In the genomic region with DNA sequence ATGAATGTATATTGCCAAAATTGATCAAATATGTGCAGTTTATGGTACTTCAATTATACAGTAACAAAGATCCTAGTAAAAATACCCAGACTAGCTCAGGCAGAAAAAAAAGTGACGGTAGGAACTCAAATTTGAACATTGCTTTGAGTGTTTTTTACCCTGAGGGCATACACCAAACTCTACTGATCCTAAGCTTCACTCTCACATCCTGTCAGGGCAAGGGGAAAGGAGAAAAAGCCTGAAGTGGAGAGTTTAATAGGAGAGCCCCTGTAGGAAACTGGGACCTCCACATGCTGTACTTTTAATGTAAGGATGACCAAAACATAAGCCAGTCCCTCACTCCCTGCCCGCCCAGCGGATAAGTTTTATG, we compare ENCODE assay signal across 19 cellular contexts.
"Had no signal": no experiment of that assay in that cellular context is flagged by ENCODE, and none has a peak within 500 bp of the region (broad histone marks: within the 10 kb centered on the region; RNA-seq: fewer than 3 reads in every experiment).

No MANE protein-coding gene starts in this region.

- H3K9me3 ChIP-seq: lower lobe of right lung, pancreas, sigmoid colon, spleen, testis, upper lobe of right lung had no signal

- ATAC-seq: activated T-helper 17 cell treated with anti-CD3 and anti-CD28 coated beads, Interleukin-2, amount 50 U/mL, for 72 hours; left cardiac atrium; lower lobe of right lung; pancreas; stimulated activated naive CD8-positive, alpha-beta T cell treated with anti-CD3 and anti-CD28 coated beads, Interleukin-15, amount 100 ng/mL, for 72 hours; upper lobe of right lung had no signal

- H3K36me3 ChIP-seq: brain microvascular endothelial cell, lower lobe of right lung, pancreas, sigmoid colon, spleen, upper lobe of right lung had no signal

- H3K27ac Mint-ChIP-seq: activated T-helper 17 cell treated with anti-CD3 and anti-CD28 coated beads, Interleukin-2, amount 50 U/mL, for 72 hours had no signal

- H3K4me1 ChIP-seq: lower lobe of right lung, pancreas, testis, upper lobe of right lung had no signal

- H3K4me3 Mint-ChIP-seq: activated T-helper 17 cell treated with anti-CD3 and anti-CD28 coated beads, Interleukin-2, amount 50 U/mL, for 72 hours; neural crest cell; stimulated activated naive CD8-positive, alpha-beta T cell treated with anti-CD3 and anti-CD28 coated beads, Interleukin-15, amount 100 ng/mL, for 72 hours had no signal

- H3K27me3 ChIP-seq: brain microvascular endothelial cell, pancreas, sigmoid colon, testis, upper lobe of right lung had no signal

- H3K4me3 ChIP-seq: lower lobe of right lung, pancreas, sigmoid colon, spleen, testis, upper lobe of right lung had no signal

- DNase-seq: activated CD4-positive, alpha-beta T cell treated with anti-CD3 and anti-CD28 coated beads, Interleukin-2, amount 50 U/mL, for 48 hours; activated naive CD4-positive, alpha-beta T cell treated with Interleukin-2 at 50 U/mL for 16 hours; anterior cingulate cortex; brain microvascular endothelial cell; cortex of kidney; effector CD4-positive, alpha-beta T cell; head of caudate nucleus; left cardiac atrium; lower lobe of right lung; midbrain; pancreas; sigmoid colon; spleen; stimulated activated naive CD8-positive, alpha-beta T cell treated with anti-CD3 and anti-CD28 coated beads, Interleukin-15, amount 100 ng/mL, for 72 hours; testis; upper lobe of right lung had no signal

- H3K27ac ChIP-seq: brain microvascular endothelial cell, lower lobe of right lung, pancreas, sigmoid colon, spleen, testis, upper lobe of right lung, VCaP had no signal

- H3K9me3 Mint-ChIP-seq: neural crest cell; stimulated activated naive CD8-positive, alpha-beta T cell treated with anti-CD3 and anti-CD28 coated beads, Interleukin-15, amount 100 ng/mL, for 72 hours had no signal
